Comparison of ENCODE assay signal across 8 cellular contexts in genomic region chr18:74819433-74820059, GRCh38.
A peak's percentile ranks its signal among the peaks of the same experiment; 100 is the strongest.
DNase-seq lines count a peak whose midpoint lies in the region; ATAC-seq, FAIRE-seq and TF ChIP-seq lines count a peak whose summit lies in the region.

No MANE protein-coding gene starts in this region.

- no peak overlapping the region for H3K4me3 ChIP-seq in Panc1 (ENCODE audit: low read depth in 2 of 2, low read length in 2 of 2)
- no peak overlapping the region for H3K4me3 ChIP-seq in keratinocyte (ENCODE audit: control insufficient read depth in 2 of 3, extremely low read depth in 1 of 3, insufficient read depth in 2 of 3, low read depth in 1 of 3, low read length in 3 of 3)
- H3K4me3 ChIP-seq in coronary artery, result no peak overlapping the region

- no peaks in the 10 kb centered on the region for H4K20me1 ChIP-seq in keratinocyte (ENCODE audit: control insufficient read depth, extremely low read depth, insufficient read depth, low read length)

- H3K27me3 ChIP-seq in Panc1 (ENCODE audit: control insufficient read depth, insufficient read depth, low read length) (no peaks in the 10 kb centered on the region), keratinocyte (ENCODE audit: control insufficient read depth, extremely low read depth, insufficient read depth, low read length) (no peaks in the 10 kb centered on the region)

- H3K4me2 ChIP-seq in keratinocyte (ENCODE audit: control insufficient read depth, extremely low read depth, insufficient read depth, low read depth, low read length), result no peak overlapping the region

- no peak overlapping the region for H3K4me3 Mint-ChIP-seq in activated naive CD4-positive, alpha-beta T cell treated with anti-CD3 and anti-CD28 coated beads, Interleukin-2, amount 10 ng/mL, durations not matched to agents 7 days and 5 days
- no peak overlapping the region for H3K4me3 Mint-ChIP-seq in activated CD4-positive, alpha-beta memory T cell treated with anti-CD3 and anti-CD28 coated beads for 36 hours

- ATAC-seq in GM18517 (IDR thresholded peaks at IDR 0.05; ENCODE audit: unreplicated experiment) (peak; percentile 75), HG02759 (IDR thresholded peaks at IDR 0.05; ENCODE audit: unreplicated experiment) (peak; percentile 87), Panc1 (peak; percentile 97)

- H3K9ac ChIP-seq in keratinocyte (ENCODE audit: control insufficient read depth, extremely low read depth, insufficient read depth, low read length), result no peak overlapping the region

- dilution Hi-C loops in keratinocyte (cut with MboI; ENCODE audit: extremely low pct_ligation_motif_present, low sequenced_read_pairs), result no loop called here

- no peaks in the 10 kb centered on the region for H3K27me3 Mint-ChIP-seq in activated naive CD4-positive, alpha-beta T cell treated with anti-CD3 and anti-CD28 coated beads, Interleukin-2, amount 10 ng/mL, durations not matched to agents 7 days and 5 days
- no peaks in the 10 kb centered on the region for H3K27me3 Mint-ChIP-seq in activated CD4-positive, alpha-beta memory T cell treated with anti-CD3 and anti-CD28 coated beads for 36 hours

- CTCF ChIA-PET in Panc1 (lab: Charles Lee), result interaction anchor here (1.1 kb wide), 1 partner anchor 47 kb away, joined by 3 read pairs; no protein-coding TSS in a partner anchor
- CTCF ChIA-PET in activated naive CD4-positive, alpha-beta T cell treated with anti-CD3 and anti-CD28 coated beads, Interleukin-2, amount 10 ng/mL, durations not matched to agents 7 days and 5 days (lab: Charles Lee), result interaction anchor here (0.8 to 1.0 kb wide), 2 partner anchors 18 to 50 kb away, joined by 3 read pairs; no protein-coding TSS in a partner anchor
- CTCF ChIA-PET in activated CD4-positive, alpha-beta memory T cell treated with anti-CD3 and anti-CD28 coated beads for 36 hours (lab: Charles Lee), result interaction anchor here (0.9 kb wide), 1 partner anchor 31 kb away, joined by 3 read pairs; no protein-coding TSS in a partner anchor

- H3K9me3 Mint-ChIP-seq in activated naive CD4-positive, alpha-beta T cell treated with anti-CD3 and anti-CD28 coated beads, Interleukin-2, amount 10 ng/mL, durations not matched to agents 7 days and 5 days, result peaks cover 9% of the 10 kb centered on the region
- H3K9me3 Mint-ChIP-seq in activated CD4-positive, alpha-beta memory T cell treated with anti-CD3 and anti-CD28 coated beads for 36 hours, result peaks cover 8% of the 10 kb centered on the region

- no peaks in the 10 kb centered on the region for H3K9me3 ChIP-seq in Panc1 (ENCODE audit: control insufficient read depth, insufficient read depth, low read depth, low read length)
- H3K9me3 ChIP-seq in keratinocyte (ENCODE audit: control insufficient read depth, low read depth, low read length), result no peaks in the 10 kb centered on the region

- POLR2A ChIA-PET in Panc1 (lab: Charles Lee), result no interaction called here
- POLR2A ChIA-PET in activated CD4-positive, alpha-beta memory T cell treated with anti-CD3 and anti-CD28 coated beads for 36 hours (lab: Charles Lee), result no interaction called here

- no peak overlapping the region for H3K27ac Mint-ChIP-seq in activated naive CD4-positive, alpha-beta T cell treated with anti-CD3 and anti-CD28 coated beads, Interleukin-2, amount 10 ng/mL, durations not matched to agents 7 days and 5 days
- no peak overlapping the region for H3K27ac Mint-ChIP-seq in activated CD4-positive, alpha-beta memory T cell treated with anti-CD3 and anti-CD28 coated beads for 36 hours

- no TSS peak for BruUV-seq in Panc1 (replicated peaks; lab: Mats Ljungman, UMichigan)

- DNase-seq in Panc1 (ENCODE audit: low read depth, low spot score) (no peak), keratinocyte (ENCODE audit: low read depth, low spot score) (no peak), coronary artery (ENCODE audit: low spot score) (no peak), T1000 (lab: John Stamatoyannopoulos, UW) (no peak)
- no peak for DNase-seq in activated naive CD4-positive, alpha-beta T cell treated with anti-CD3 and anti-CD28 coated beads, Interleukin-2, amount 10 ng/mL, durations not matched to agents 7 days and 5 days
- no peak for DNase-seq in activated CD4-positive, alpha-beta memory T cell treated with anti-CD3 and anti-CD28 coated beads for 36 hours

- H3K36me3 ChIP-seq in Panc1 (ENCODE audit: control insufficient read depth, insufficient read depth, low read length), result no peaks in the 10 kb centered on the region
- H3K36me3 ChIP-seq in keratinocyte (ENCODE audit: control insufficient read depth in 2 of 2, extremely low read depth in 1 of 2, insufficient read depth in 2 of 2, low read length in 2 of 2), result no peaks in the 10 kb centered on the region

- no peaks in the 10 kb centered on the region for H3K79me2 ChIP-seq in keratinocyte (ENCODE audit: control insufficient read depth, insufficient read depth, low read length)

- in situ Hi-C loops in Panc1 (cut with HindIII; ENCODE audit: low pct_unique_long_range_greater_than_20kb, low sequenced_read_pairs), result no loop called here

- intact Hi-C loops in Panc1 (cut with micrococcal nuclease; ENCODE audit: unreplicated experiment), result no loop called here
- intact Hi-C loops in activated CD4-positive, alpha-beta memory T cell treated with anti-CD3 and anti-CD28 coated beads for 36 hours (cut with micrococcal nuclease), result no loop called here

- FAIRE-seq in keratinocyte (lab: Jason Lieb, UNC), result no peak

- no peaks in the 10 kb centered on the region for H3K9me1 ChIP-seq in keratinocyte (ENCODE audit: control insufficient read depth, extremely low read depth, insufficient read depth, low read length)

- H3K36me3 Mint-ChIP-seq in activated naive CD4-positive, alpha-beta T cell treated with anti-CD3 and anti-CD28 coated beads, Interleukin-2, amount 10 ng/mL, durations not matched to agents 7 days and 5 days, result peaks cover 15% of the 10 kb centered on the region
- H3K36me3 Mint-ChIP-seq in activated CD4-positive, alpha-beta memory T cell treated with anti-CD3 and anti-CD28 coated beads for 36 hours, result peaks cover 15% of the 10 kb centered on the region

- no peak overlapping the region for H2AFZ ChIP-seq in keratinocyte (ENCODE audit: control insufficient read depth, low read length)

- TF ChIP-seq CTCF in Panc1 (IDR thresholded peaks at IDR 0.05) (peak; percentile 87), keratinocyte (optimal IDR thresholded peaks at IDR 0.05 in 1 of 3, IDR thresholded peaks at IDR 0.05 in 1 of 3, conservative IDR thresholded peaks at IDR 0.05 in 1 of 3; ENCODE audit: extremely low read depth in 1 of 3, insufficient read depth in 2 of 3, low read length in 3 of 3) (peak; percentile 66 to 72 (median 70)), coronary artery (IDR thresholded peaks at IDR 0.05) (no peak)

- no peaks in the 10 kb centered on the region for H3K4me1 Mint-ChIP-seq in activated naive CD4-positive, alpha-beta T cell treated with anti-CD3 and anti-CD28 coated beads, Interleukin-2, amount 10 ng/mL, durations not matched to agents 7 days and 5 days
- no peaks in the 10 kb centered on the region for H3K4me1 Mint-ChIP-seq in activated CD4-positive, alpha-beta memory T cell treated with anti-CD3 and anti-CD28 coated beads for 36 hours (ENCODE audit: low read depth)

- H3K27ac ChIP-seq in Panc1 (ENCODE audit: low read length) (no peak overlapping the region), keratinocyte (ENCODE audit: control insufficient read depth, insufficient read depth, low read length) (no peak overlapping the region), coronary artery (no peak overlapping the region)

- H3K4me1 ChIP-seq in Panc1 (ENCODE audit: control insufficient read depth, insufficient read depth, low read length) (no peaks in the 10 kb centered on the region), keratinocyte (ENCODE audit: control insufficient read depth, extremely low read depth, insufficient read depth, low read length) (no peaks in the 10 kb centered on the region)
